ENCODE assay signal across 1 cellular context in the genomic region with DNA sequence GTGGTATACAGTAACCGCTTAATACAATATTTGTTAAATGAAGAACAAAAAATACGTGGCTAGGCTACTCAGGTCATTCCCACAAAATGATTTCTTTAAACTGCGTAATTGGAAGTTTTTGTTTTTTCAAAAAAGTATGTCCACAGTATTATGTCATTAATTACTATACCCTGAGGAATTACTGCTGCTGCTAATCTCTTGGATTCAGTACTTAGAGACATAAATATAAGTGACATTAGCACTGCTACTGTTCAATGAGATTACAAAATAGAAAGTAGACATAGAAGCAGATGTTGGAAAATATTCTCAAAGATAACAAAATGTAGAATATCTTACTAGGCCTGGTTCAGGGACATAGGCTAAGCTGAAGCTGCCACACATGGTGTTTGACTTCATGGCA.
A peak's percentile ranks its signal among the peaks of the same experiment; 100 is the strongest.
TF ChIP-seq lines count a peak whose summit lies in the region.

No MANE protein-coding gene starts in this region.

TF ChIP-seq in HEK293, 187 proteins besides CTCF, POLR2A, EP300 and RAD21 (continued from another document):
- TF ChIP-seq, protein P1, sequence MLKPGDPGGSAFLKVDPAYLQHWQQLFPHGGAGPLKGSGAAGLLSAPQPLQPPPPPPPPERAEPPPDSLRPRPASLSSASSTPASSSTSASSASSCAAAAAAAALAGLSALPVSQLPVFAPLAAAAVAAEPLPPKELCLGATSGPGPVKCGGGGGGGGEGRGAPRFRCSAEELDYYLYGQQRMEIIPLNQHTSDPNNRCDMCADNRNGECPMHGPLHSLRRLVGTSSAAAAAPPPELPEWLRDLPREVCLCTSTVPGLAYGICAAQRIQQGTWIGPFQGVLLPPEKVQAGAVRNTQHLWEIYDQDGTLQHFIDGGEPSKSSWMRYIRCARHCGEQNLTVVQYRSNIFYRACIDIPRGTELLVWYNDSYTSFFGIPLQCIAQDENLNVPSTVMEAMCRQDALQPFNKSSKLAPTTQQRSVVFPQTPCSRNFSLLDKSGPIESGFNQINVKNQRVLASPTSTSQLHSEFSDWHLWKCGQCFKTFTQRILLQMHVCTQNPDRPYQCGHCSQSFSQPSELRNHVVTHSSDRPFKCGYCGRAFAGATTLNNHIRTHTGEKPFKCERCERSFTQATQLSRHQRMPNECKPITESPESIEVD (tag by site-specific recombination; IDR thresholded peaks at IDR 0.05): peak; percentile 60; the same call in 1 of the 2 replicates
- TF ChIP-seq OSR2 (tag by site-specific recombination; IDR thresholded peaks at IDR 0.05): 0 out of 2 replicates have a peak, but pooled peaks have one; percentile 18
